14 cellular contexts compared by ENCODE assay signal in the genomic region with DNA sequence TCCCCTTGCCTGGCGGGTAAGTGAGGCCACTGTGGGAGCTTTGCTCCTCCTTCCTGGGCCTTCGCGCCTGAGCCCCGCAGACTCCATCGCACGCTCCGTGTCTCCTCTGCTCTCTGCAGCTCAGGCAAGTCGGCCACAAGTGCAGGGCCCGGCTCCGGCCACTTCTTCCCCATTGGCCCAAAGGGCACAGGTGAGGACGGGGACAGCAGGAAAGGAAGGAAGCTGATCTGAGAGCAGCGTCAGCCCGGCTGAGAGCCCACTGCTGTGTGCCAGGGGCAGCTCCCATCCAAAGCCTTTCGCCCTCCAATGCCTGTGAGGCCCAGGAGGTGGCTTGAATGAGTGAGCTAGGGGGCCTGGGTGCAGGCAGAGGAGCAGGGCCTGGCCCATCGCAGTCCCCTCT. TPM values are rescaled to one million over a fixed set of nuclear protein-coding genes. Genes with fewer than 3 reads are reported as not detected.
A peak's percentile ranks its signal among the peaks of the same experiment; 100 is the strongest.
DNase-seq lines count a peak whose midpoint lies in the region; ATAC-seq and TF ChIP-seq lines count a peak whose summit lies in the region.
"Had no signal": no experiment of that assay in that cellular context is flagged by ENCODE, and none has a peak within 500 bp of the region (broad histone marks: within the 10 kb centered on the region; RNA-seq: fewer than 3 reads in every experiment).

No MANE protein-coding gene starts in this region.

- H3K9me3 Mint-ChIP-seq in endodermal cell (no peaks in the 10 kb centered on the region), osteocyte (ENCODE audit: unreplicated experiment) (no peaks in the 10 kb centered on the region)
- no peaks in the 10 kb centered on the region for H3K9me3 Mint-ChIP-seq in activated naive CD4-positive, alpha-beta T cell treated with anti-CD3 and anti-CD28 coated beads for 36 hours
- H3K9me3 Mint-ChIP-seq: CD8-positive, alpha-beta memory T cell; H9 had no signal

- H3K9ac ChIP-seq in BLaER1 = no peak overlapping the region
- H3K9ac ChIP-seq in endodermal cell (ENCODE audit: extremely low read depth, low read length, poor library complexity, severe bottlenecking) = no peak overlapping the region
- H3K9ac ChIP-seq: KMS-11 had no signal

- intact Hi-C loops in activated naive CD4-positive, alpha-beta T cell treated with anti-CD3 and anti-CD28 coated beads for 36 hours (cut with micrococcal nuclease) = no loop called here
- intact Hi-C loops in spleen (cut with DNase I; ENCODE audit: low total_unique reads) = no loop called here

- H3K4me1 Mint-ChIP-seq in endodermal cell (no peaks in the 10 kb centered on the region), osteocyte (ENCODE audit: unreplicated experiment) (peaks cover 19% of the 10 kb centered on the region)
- peaks cover 4% of the 10 kb centered on the region for H3K4me1 Mint-ChIP-seq in activated naive CD4-positive, alpha-beta T cell treated with anti-CD3 and anti-CD28 coated beads for 36 hours (ENCODE audit: low read depth)

- DNase-seq in DMS53 (lab: John Stamatoyannopoulos, UW) (peak; percentile 74), endodermal cell (peak; percentile 62), osteocyte (ENCODE audit: extremely low spot score, unreplicated experiment) (peak; percentile 81), NCI-H128 (lab: John Stamatoyannopoulos, UW; ENCODE audit: unreplicated experiment) (no peak), spleen (no peak)
- no peak for DNase-seq in activated naive CD4-positive, alpha-beta T cell treated with anti-CD3 and anti-CD28 coated beads for 36 hours
- DNase-seq: BE2C; CD8-positive, alpha-beta memory T cell; H9; NCI-H1105; SJCRH30 had no signal

- TF ChIP-seq POLR2A in spleen (IDR thresholded peaks at IDR 0.05) = no peak

- WGBS in endodermal cell (ENCODE audit: insufficient coverage in 1 of 2, insufficient read length in 1 of 2), 2 experiments = 87 to 94% methylated on average over 9 to 15 of the region's 15 CpGs
- 70 to 80% (median 77%) methylated on average over 15 of the region's 15 CpGs for WGBS in spleen, 5 donors

- TF ChIP-seq CTCF in endodermal cell (conservative IDR thresholded peaks at IDR 0.05) (no peak), osteocyte (IDR thresholded peaks at IDR 0.05) (no peak), spleen (IDR thresholded peaks at IDR 0.05 in 8 of 11, conservative IDR thresholded peaks at IDR 0.05 in 3 of 11) (no peak)

- H3K9me3 ChIP-seq in BLaER1 (no peaks in the 10 kb centered on the region), endodermal cell (ENCODE audit: control insufficient read depth, low read length) (peaks cover 5% of the 10 kb centered on the region), spleen (no peaks in the 10 kb centered on the region)
- H3K9me3 ChIP-seq: BE2C, SJCRH30 had no signal

- H3K27me3 Mint-ChIP-seq in endodermal cell (ENCODE audit: insufficient read depth) (no peaks in the 10 kb centered on the region), osteocyte (ENCODE audit: unreplicated experiment) (no peaks in the 10 kb centered on the region)
- peaks cover 1% of the 10 kb centered on the region for H3K27me3 Mint-ChIP-seq in activated naive CD4-positive, alpha-beta T cell treated with anti-CD3 and anti-CD28 coated beads for 36 hours (ENCODE audit: low read depth)
- H3K27me3 Mint-ChIP-seq: CD8-positive, alpha-beta memory T cell had no signal

- H3K27me3 ChIP-seq in BLaER1 (no peaks in the 10 kb centered on the region), endodermal cell (ENCODE audit: control insufficient read depth, insufficient read depth, low read length, poor library complexity, severe bottlenecking) (no peaks in the 10 kb centered on the region), spleen (replicated peaks in 1 of 7) (no peaks in the 10 kb centered on the region)
- H3K27me3 ChIP-seq: BE2C, SJCRH30 had no signal

- H3K4me1 ChIP-seq in BLaER1 (peaks cover 57% of the 10 kb centered on the region), endodermal cell (ENCODE audit: control insufficient read depth, insufficient read depth, low read length) (no peaks in the 10 kb centered on the region), spleen (peaks cover 0 to 6% (median 0%) of the 10 kb centered on the region in 6 donors)
- H3K4me1 ChIP-seq: BE2C had no signal

- peaks cover 10% of the 10 kb centered on the region for H3K36me3 ChIP-seq in BLaER1
- H3K36me3 ChIP-seq in endodermal cell (ENCODE audit: control insufficient read depth, insufficient read depth, low read length) = peaks cover 4% of the 10 kb centered on the region
- H3K36me3 ChIP-seq in spleen = peaks cover 0 to 36% (median 20%) of the 10 kb centered on the region in 6 donors
- H3K36me3 ChIP-seq: BE2C had no signal

- H3K27ac Mint-ChIP-seq in endodermal cell (no peak overlapping the region), osteocyte (ENCODE audit: unreplicated experiment) (no peak overlapping the region)
- H3K27ac Mint-ChIP-seq in activated naive CD4-positive, alpha-beta T cell treated with anti-CD3 and anti-CD28 coated beads for 36 hours = no peak overlapping the region

- peak overlapping the region; percentile 70 for H3K4me2 ChIP-seq in BLaER1
- H3K4me2 ChIP-seq: KMS-11 had no signal

- no peak overlapping the region for H3K4me3 ChIP-seq in BLaER1
- no peak overlapping the region for H3K4me3 ChIP-seq in endodermal cell (ENCODE audit: low read length)
- no peak overlapping the region for H3K4me3 ChIP-seq in spleen
- H3K4me3 ChIP-seq: SJCRH30 had no signal

- no peak overlapping the region for H3K4me3 Mint-ChIP-seq in endodermal cell
- no peak overlapping the region for H3K4me3 Mint-ChIP-seq in osteocyte (ENCODE audit: unreplicated experiment)
- H3K4me3 Mint-ChIP-seq in activated naive CD4-positive, alpha-beta T cell treated with anti-CD3 and anti-CD28 coated beads for 36 hours = no peak overlapping the region
- H3K4me3 Mint-ChIP-seq: CD8-positive, alpha-beta memory T cell; H9 had no signal

- ATAC-seq in GM18511 (IDR thresholded peaks at IDR 0.05; ENCODE audit: unreplicated experiment) = no peak

- CTCF ChIA-PET in activated naive CD4-positive, alpha-beta T cell treated with anti-CD3 and anti-CD28 coated beads for 36 hours (lab: Charles Lee) = no interaction called here

- H4K20me1 ChIP-seq in BLaER1 = no peaks in the 10 kb centered on the region

- H3K27ac ChIP-seq in BLaER1 = no peak overlapping the region
- no peak overlapping the region for H3K27ac ChIP-seq in endodermal cell (ENCODE audit: low read depth, low read length)
- H3K27ac ChIP-seq in spleen = no peak overlapping the region
- H3K27ac ChIP-seq: KMS-11, SJCRH30 had no signal

- peaks cover 2% of the 10 kb centered on the region for H3K36me3 Mint-ChIP-seq in endodermal cell (ENCODE audit: low read depth)
- peaks cover 4% of the 10 kb centered on the region for H3K36me3 Mint-ChIP-seq in osteocyte (ENCODE audit: unreplicated experiment)
- peaks cover 3% of the 10 kb centered on the region for H3K36me3 Mint-ChIP-seq in activated naive CD4-positive, alpha-beta T cell treated with anti-CD3 and anti-CD28 coated beads for 36 hours (ENCODE audit: low read depth)

RNA-seq across cellular contexts. Expression of a gene that starts 33.7 kb away (rescaled TPM):
- total RNA-seq in endodermal cell (100 to 1,000 TPM; 108 to 113 TPM), osteocyte (97.2 and 97.7 TPM in 2 replicates), spleen (10 to 100 TPM; 63.6 to 89.9 (median 76.3) TPM)
- 119 TPM for polyA plus RNA-seq in endodermal cell (2013, experiment 1 of 2)
- 115 TPM for polyA plus RNA-seq in endodermal cell (2013, experiment 2 of 2)
- total RNA-seq in activated naive CD4-positive, alpha-beta T cell treated with anti-CD3 and anti-CD28 coated beads for 36 hours = 10 to 100 TPM; 58.7 to 62.7 TPM
- polyA plus RNA-seq in spleen = 10 to 100 TPM; 42.3 to 75.1 (median 69.8) TPM

Comparison
In these comparisons a context has a peak if more than half of its experiments do, and no peak if none do; other contexts are left out.
1. DNase-seq: peak in DMS53 (single experiment), endodermal cell (single experiment) and osteocyte (single experiment); none in NCI-H128 (single experiment), activated naive CD4-positive, alpha-beta T cell treated with anti-CD3 and anti-CD28 coated beads for 36 hours (single experiment) and spleen (single experiment).